Comparison of ENCODE assay signal across 1 cellular context in genomic region chr17:42579794-42580551, GRCh38.
TF ChIP-seq lines count a peak whose summit lies in the region.

No MANE protein-coding gene starts in this region.

TF ChIP-seq in GM23338, 12 proteins besides CTCF, POLR2A, EP300 and RAD21:
- TF ChIP-seq ZNF462 (CRISPR knock-in tag; IDR thresholded peaks at IDR 0.05) (no peak), ZNF114 (CRISPR knock-in tag; IDR thresholded peaks at IDR 0.05) (no peak), POLR2AphosphoS5 (IDR thresholded peaks at IDR 0.05; ENCODE audit: low read depth) (no peak), ETS1 (IDR thresholded peaks at IDR 0.05) (no peak), STAT1 (IDR thresholded peaks at IDR 0.05; ENCODE audit: unreplicated experiment) (no peak), JUNB (IDR thresholded peaks at IDR 0.05; ENCODE audit: unreplicated experiment) (no peak), EZH2phosphoT487 (IDR thresholded peaks at IDR 0.05; ENCODE audit: unreplicated experiment) (no peak), ZNF331 (CRISPR knock-in tag; IDR thresholded peaks at IDR 0.05; ENCODE audit: low read depth) (no peak), CREB1 (CRISPR knock-in tag; IDR thresholded peaks at IDR 0.05; ENCODE audit: low read depth) (no peak), REST (IDR thresholded peaks at IDR 0.05; ENCODE audit: unreplicated experiment) (no peak), EZH2 (IDR thresholded peaks at IDR 0.05; ENCODE audit: low read depth, unreplicated experiment) (no peak), NANOG (IDR thresholded peaks at IDR 0.05; ENCODE audit: borderline replicate concordance) (no peak)
